17 cellular contexts compared by ENCODE assay signal in the genomic region with DNA sequence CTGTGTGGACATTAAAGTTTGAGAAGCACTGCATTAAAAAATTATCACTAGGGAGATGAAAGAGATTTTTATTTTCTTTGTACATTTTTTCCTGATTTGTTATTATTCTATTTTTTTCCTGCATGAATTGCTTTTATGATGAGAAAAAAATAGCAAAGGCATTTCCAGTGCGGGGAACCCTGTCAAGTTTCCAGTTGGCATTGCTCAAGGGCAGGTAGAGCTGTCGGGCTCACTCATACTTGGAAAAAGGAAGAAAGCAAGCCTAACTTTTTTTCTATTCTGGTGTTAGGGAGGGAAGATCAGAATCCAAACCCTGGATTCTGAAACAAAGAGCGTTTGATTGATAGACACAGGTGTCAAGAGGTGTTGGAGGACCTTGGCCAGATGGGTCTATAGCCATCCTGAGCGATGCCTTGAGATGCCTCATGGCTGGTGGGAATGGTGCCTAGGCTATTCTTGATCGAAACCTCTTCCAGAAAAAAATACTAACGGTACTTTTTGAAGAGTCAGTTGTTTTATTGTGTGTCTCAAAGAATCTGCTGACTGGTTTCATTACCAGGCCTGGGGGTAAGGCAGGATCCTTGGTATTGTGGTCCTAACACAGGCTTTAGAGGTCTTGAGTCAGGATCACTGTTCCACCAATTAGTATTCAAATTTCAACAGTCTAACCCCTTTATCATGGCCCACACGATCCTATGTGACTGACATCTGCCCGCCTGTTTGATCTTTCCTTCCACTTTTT. TPM values are rescaled to one million over a fixed set of nuclear protein-coding genes. Genes with fewer than 3 reads are reported as not detected.
DNase-seq lines count a peak whose midpoint lies in the region; ATAC-seq, FAIRE-seq and TF ChIP-seq lines count a peak whose summit lies in the region.
"Had no signal": no experiment of that assay in that cellular context is flagged by ENCODE, and none has a peak within 500 bp of the region (broad histone marks: within the 10 kb centered on the region; RNA-seq: fewer than 3 reads in every experiment).

No MANE protein-coding gene starts in this region.

- H3K9me3 ChIP-seq in BLaER1 treated with 17β-estradiol and CSF1 and Interleukin-3, amounts not matched to agents 10 nM and 100 nM (replicated peaks in 1 of 11): no peaks in the 10 kb centered on the region
- H3K9me3 ChIP-seq in OCI-LY1 (ENCODE audit: low read length) (no peaks in the 10 kb centered on the region), spleen (no peaks in the 10 kb centered on the region), sigmoid colon (no peaks in the 10 kb centered on the region)
- H3K9me3 ChIP-seq: A549 had no signal

- peaks cover 14% of the 10 kb centered on the region for H3K36me3 Mint-ChIP-seq in memory B cell

- WGBS in spleen, 5 donors: 61 to 76% (median 63%) methylated on average over 8 of the region's 8 CpGs
- 86 to 87% methylated on average over 8 of the region's 8 CpGs for WGBS in sigmoid colon, 2 donors

- H3K27me3 ChIP-seq in BLaER1 treated with 17β-estradiol and CSF1 and Interleukin-3, amounts not matched to agents 10 nM and 100 nM: no peaks in the 10 kb centered on the region
- H3K27me3 ChIP-seq in OCI-LY1 (ENCODE audit: insufficient read depth, low read length) (no peaks in the 10 kb centered on the region), spleen (replicated peaks in 1 of 7) (no peaks in the 10 kb centered on the region), sigmoid colon (no peaks in the 10 kb centered on the region)

- peaks cover 46 to 71% (median 63%) of the 10 kb centered on the region in 10 experiments for H3K4me1 ChIP-seq in BLaER1 treated with 17β-estradiol and CSF1 and Interleukin-3, amounts not matched to agents 10 nM and 100 nM
- H3K4me1 ChIP-seq in OCI-LY1 (ENCODE audit: insufficient read depth, low read length, severe bottlenecking): peaks cover 46% of the 10 kb centered on the region
- H3K4me1 ChIP-seq in spleen: peaks cover 15 to 82% (median 44%) of the 10 kb centered on the region in 6 donors
- no peaks in the 10 kb centered on the region for H3K4me1 ChIP-seq in sigmoid colon
- H3K4me1 ChIP-seq: A549 had no signal

- peak overlapping the region in 8 of 11 experiments; percentile 10 to 77 (median 34); a peak in 12 of 22 replicates for H3K4me2 ChIP-seq in BLaER1 treated with 17β-estradiol and CSF1 and Interleukin-3, amounts not matched to agents 10 nM and 100 nM
- H3K4me2 ChIP-seq in OCI-LY1 (ENCODE audit: low read length): peak overlapping the region; percentile 13; the same call in 1 of the 2 replicates
- H3K4me2 ChIP-seq: A549, PC-9 had no signal

- peaks cover 45% of the 10 kb centered on the region for H3K4me1 Mint-ChIP-seq in memory B cell

- no peak overlapping the region for H2AFZ ChIP-seq in OCI-LY1 (ENCODE audit: low read length)
- H2AFZ ChIP-seq: PC-9 had no signal

- peak overlapping the region; percentile 37 for H3K27ac Mint-ChIP-seq in memory B cell

- DNase-seq in memory B cell (ENCODE audit: low spot score in 2 of 2): no peak
- DNase-seq in spleen: no peak
- no peak for DNase-seq in sigmoid colon
- no peak for DNase-seq in activated T-cell treated with anti-CD3 and anti-CD28 coated beads, Interleukin-2, amount 50 U/mL, for 1 hour
- no peak for DNase-seq in frontal cortex (ENCODE audit: low spot score in 2 of 2)
- DNase-seq: COR-L47, H7, KBM-7, NCI-H1436, NCI-H2029 treated with DMSO at 0.1 percent for 48 hours, NCI-H774, PC-9 had no signal

- no peak for TF ChIP-seq EP300 in sigmoid colon (IDR thresholded peaks at IDR 0.05)

- no peaks in the 10 kb centered on the region for H3K27me3 Mint-ChIP-seq in memory B cell

- peak overlapping the region in 2 of 11 experiments; percentile 26 to 38; a peak in 2 of 22 replicates for H3K27ac ChIP-seq in BLaER1 treated with 17β-estradiol and CSF1 and Interleukin-3, amounts not matched to agents 10 nM and 100 nM
- peak overlapping the region; percentile 64 for H3K27ac ChIP-seq in OCI-LY1 (ENCODE audit: low read depth, low read length, poor library complexity, severe bottlenecking)
- H3K27ac ChIP-seq in spleen: peak overlapping the region in 5 of 8 donors; percentile 3 to 83 (median 42)
- no peak overlapping the region for H3K27ac ChIP-seq in sigmoid colon
- H3K27ac ChIP-seq: A549, PC-9 had no signal

- intact Hi-C loops in spleen (cut with DNase I; ENCODE audit: low total_unique reads) (no loop called here), sigmoid colon (cut with DNase I) (no loop called here)

- no peak for TF ChIP-seq POLR2A in spleen (IDR thresholded peaks at IDR 0.05)
- no peak for TF ChIP-seq POLR2A in sigmoid colon (IDR thresholded peaks at IDR 0.05)

- H3K9me2 ChIP-seq in OCI-LY1 (ENCODE audit: low read depth, low read length): no peaks in the 10 kb centered on the region

- H3F3A ChIP-seq in OCI-LY1 (ENCODE audit: insufficient read depth, low read length): no peaks in the 10 kb centered on the region

- no peaks in the 10 kb centered on the region for H3K9me3 Mint-ChIP-seq in memory B cell

- no peaks in the 10 kb centered on the region for H4K20me1 ChIP-seq in BLaER1 treated with 17β-estradiol and CSF1 and Interleukin-3, amounts not matched to agents 10 nM and 100 nM
- no peaks in the 10 kb centered on the region for H4K20me1 ChIP-seq in OCI-LY1 (ENCODE audit: insufficient read depth, low read length)

- no peak overlapping the region for H3K4me3 Mint-ChIP-seq in memory B cell

- no peak overlapping the region for H3K9ac ChIP-seq in BLaER1 treated with 17β-estradiol and CSF1 and Interleukin-3, amounts not matched to agents 10 nM and 100 nM
- H3K9ac ChIP-seq in OCI-LY1 (ENCODE audit: low read length): no peak overlapping the region

- TF ChIP-seq CTCF in OCI-LY1 (IDR thresholded peaks at IDR 0.05; ENCODE audit: low read length) (no peak), spleen (IDR thresholded peaks at IDR 0.05 in 8 of 11, conservative IDR thresholded peaks at IDR 0.05 in 3 of 11) (no peak), sigmoid colon (IDR thresholded peaks at IDR 0.05) (no peak)

- peaks cover 0 to 18% (median 0%) of the 10 kb centered on the region in 11 experiments; a peak in 3 of 22 replicates for H3K36me3 ChIP-seq in BLaER1 treated with 17β-estradiol and CSF1 and Interleukin-3, amounts not matched to agents 10 nM and 100 nM
- H3K36me3 ChIP-seq in OCI-LY1 (ENCODE audit: insufficient read depth, low read length) (peaks cover 13% of the 10 kb centered on the region; the same call in 1 of the 2 replicates), spleen (peaks cover 0 to 35% (median 5%) of the 10 kb centered on the region in 6 donors), sigmoid colon (peaks cover 0 to 15% (median 0%) of the 10 kb centered on the region in 4 donors)

- no peak for FAIRE-seq in frontal cortex (lab: Jason Lieb, UNC)
- FAIRE-seq: A549 had no signal

- ATAC-seq in memory B cell (ENCODE audit: low read depth): no peak
- ATAC-seq: A549 had no signal

- no peak overlapping the region for H3K4me3 ChIP-seq in BLaER1 treated with 17β-estradiol and CSF1 and Interleukin-3, amounts not matched to agents 10 nM and 100 nM
- H3K4me3 ChIP-seq in OCI-LY1 (ENCODE audit: low read depth, low read length, poor library complexity, severe bottlenecking) (no peak overlapping the region), spleen (no peak overlapping the region), sigmoid colon (no peak overlapping the region)
- H3K4me3 ChIP-seq: A549, PC-9 had no signal

- H3K79me2 ChIP-seq in OCI-LY1 (ENCODE audit: insufficient read depth, low read length): no peaks in the 10 kb centered on the region

RNA-seq across cellular contexts. Expression of a gene that starts 20.1 kb away (rescaled TPM):
- 10 to 100 TPM; 42.5 to 91.9 (median 78.5) TPM for total RNA-seq in spleen
- polyA plus RNA-seq in spleen: 1 to 10 TPM; 5.7 to 6.9 (median 6.9) TPM
- total RNA-seq in sigmoid colon: 10 to 100 TPM; 16.8 to 38.2 (median 17.5) TPM
- polyA plus RNA-seq in sigmoid colon: 10 to 100 TPM in 1 of 3 donors, 1 to 10 TPM in 2; 1.6 to 10.3 (median 2.4) TPM
- 14.7 TPM for total RNA-seq in frontal cortex

RNA-seq across cellular contexts. Expression of a gene that starts 31.6 kb away (rescaled TPM):
- total RNA-seq in spleen: 10 to 100 TPM in 2 of 7 donors, 1 to 10 TPM in 5; 4.8 to 20.1 (median 7.5) TPM
- 10 to 100 TPM in 2 of 3 donors, 1 to 10 TPM in 1; 9.5 to 15.1 (median 14.7) TPM for polyA plus RNA-seq in spleen
- not detected for total RNA-seq in sigmoid colon
- polyA plus RNA-seq in sigmoid colon: 1 to 10 TPM; 1.8 to 3.8 (median 1.8) TPM
- total RNA-seq in frontal cortex: 2.0 TPM
- total RNA-seq: H7, NCI-H460, PC-9, SK-MEL-5 had no signal
- polyA plus RNA-seq: A549 had no signal

RNA-seq across cellular contexts. Expression of a gene that starts 54.8 kb away (rescaled TPM):
- 10 to 100 TPM in 5 of 7 donors, 1 to 10 TPM in 2; 5.7 to 23.7 (median 13.5) TPM for total RNA-seq in spleen
- polyA plus RNA-seq in spleen: 1 to 10 TPM; 4.0 to 6.1 (median 5.1) TPM
- total RNA-seq in sigmoid colon: 10 to 100 TPM in 1 of 4 donors, 1 to 10 TPM in 3; 1.6 to 36.8 (median 2.9) TPM
- polyA plus RNA-seq in sigmoid colon: 1 to 10 TPM; 2.3 to 9.6 (median 3.0) TPM
- total RNA-seq in frontal cortex: 4.9 TPM

Comparison
In these comparisons a context has a peak if more than half of its experiments do, and no peak if none do; other contexts are left out.
1. H3K27ac ChIP-seq: peak in OCI-LY1 (single experiment) and spleen (5 of 8); none in sigmoid colon (0 of 4).